Comparison of ENCODE assay signal across 8 cellular contexts in genomic region chr13:103140001-103140671, GRCh38.
DNase-seq lines count a peak whose midpoint lies in the region; ATAC-seq and TF ChIP-seq lines count a peak whose summit lies in the region.

No MANE protein-coding gene starts in this region.

- ATAC-seq in GM18870 (IDR thresholded peaks at IDR 0.05; ENCODE audit: unreplicated experiment) (peak; percentile 90), HG02943 (IDR thresholded peaks at IDR 0.05; ENCODE audit: low read depth, unreplicated experiment) (peak; percentile 95), psoas muscle (peak in 2 of 4 donors; percentile 49 to 58)

- H3K4me1 ChIP-seq in esophagus squamous epithelium (no peaks in the 10 kb centered on the region), psoas muscle (no peaks in the 10 kb centered on the region)

- intact Hi-C loops in esophagus squamous epithelium (cut with DNase I) (loop anchor here (10.0 kb wide), 1 partner anchor 215 kb away; no protein-coding TSS in a partner anchor), psoas muscle (cut with DNase I) (loop anchor here in 1 of 2 donors (10.0 kb wide), 1 partner anchor 225 kb away; no protein-coding TSS in a partner anchor), CD14-positive monocyte (cut with micrococcal nuclease) (no loop called here)

- no peaks in the 10 kb centered on the region for H3K36me3 ChIP-seq in esophagus squamous epithelium
- H3K36me3 ChIP-seq in psoas muscle (ENCODE audit: insufficient read depth in 1 of 2, low read depth in 1 of 2): no peaks in the 10 kb centered on the region

- H3K9me3 ChIP-seq in esophagus squamous epithelium (no peaks in the 10 kb centered on the region), psoas muscle (no peaks in the 10 kb centered on the region)

- no peak overlapping the region for H3K4me3 Mint-ChIP-seq in CD14-positive monocyte

- TF ChIP-seq CTCF in esophagus squamous epithelium (IDR thresholded peaks at IDR 0.05): peak in 5 of 6 experiments; percentile 36 to 69 (median 52)
- TF ChIP-seq CTCF in psoas muscle (IDR thresholded peaks at IDR 0.05): peak; percentile 44
- no peak for TF ChIP-seq CTCF in CD14-positive monocyte (IDR thresholded peaks at IDR 0.05)

- H3K27ac ChIP-seq in esophagus squamous epithelium (no peak overlapping the region), psoas muscle (no peak overlapping the region)

- DNase-seq in AML-193 (lab: John Stamatoyannopoulos, UW): peak; percentile 27 to 32
- DNase-seq in NCI-H345 (lab: John Stamatoyannopoulos, UW): peak; percentile 31
- DNase-seq in esophagus squamous epithelium (lab: John Stamatoyannopoulos, UW): no peak
- no peak for DNase-seq in psoas muscle
- no peak for DNase-seq in NCI-H187 treated with DMSO at 0.1 percent for 48 hours (lab: John Stamatoyannopoulos, UW)
- DNase-seq in CD14-positive monocyte (ENCODE audit: low spot score): no peak

- no peaks in the 10 kb centered on the region for H3K4me1 Mint-ChIP-seq in CD14-positive monocyte

- H3K36me3 Mint-ChIP-seq in CD14-positive monocyte: no peaks in the 10 kb centered on the region

- peaks cover 0 to 2% (median 0%) of the 10 kb centered on the region in 7 donors for H3K9me3 Mint-ChIP-seq in CD14-positive monocyte

- peak overlapping the region in 1 of 7 donors; percentile 16 for H3K27ac Mint-ChIP-seq in CD14-positive monocyte

- no peaks in the 10 kb centered on the region for H3K27me3 ChIP-seq in esophagus squamous epithelium
- no peaks in the 10 kb centered on the region for H3K27me3 ChIP-seq in psoas muscle (ENCODE audit: insufficient read depth in 3 of 3, low read length in 2 of 3)

- no peak overlapping the region for H3K4me3 ChIP-seq in esophagus squamous epithelium
- no peak overlapping the region for H3K4me3 ChIP-seq in psoas muscle

- 51 to 54% methylated on average over 5 of the region's 5 CpGs for WGBS in esophagus squamous epithelium, 2 donors
- 59 to 65% (median 62%) methylated on average over 5 of the region's 5 CpGs for WGBS in psoas muscle, 3 donors

- TF ChIP-seq POLR2A in esophagus squamous epithelium (IDR thresholded peaks at IDR 0.05): no peak

- peaks cover 1 to 2% (median 2%) of the 10 kb centered on the region in 3 donors for H3K27me3 Mint-ChIP-seq in CD14-positive monocyte (ENCODE audit: low read depth in 3 of 3)

Comparison
In these comparisons a context has a peak if more than half of its experiments do, and no peak if none do; other contexts are left out.
1. DNase-seq: peak in AML-193 (2 of 2) and NCI-H345 (single experiment); none in esophagus squamous epithelium (single experiment), psoas muscle (0 of 2), NCI-H187 treated with DMSO at 0.1 percent for 48 hours (single experiment) and CD14-positive monocyte (single experiment).